ENCODE assay signal across 2 cellular contexts in the genomic region with DNA sequence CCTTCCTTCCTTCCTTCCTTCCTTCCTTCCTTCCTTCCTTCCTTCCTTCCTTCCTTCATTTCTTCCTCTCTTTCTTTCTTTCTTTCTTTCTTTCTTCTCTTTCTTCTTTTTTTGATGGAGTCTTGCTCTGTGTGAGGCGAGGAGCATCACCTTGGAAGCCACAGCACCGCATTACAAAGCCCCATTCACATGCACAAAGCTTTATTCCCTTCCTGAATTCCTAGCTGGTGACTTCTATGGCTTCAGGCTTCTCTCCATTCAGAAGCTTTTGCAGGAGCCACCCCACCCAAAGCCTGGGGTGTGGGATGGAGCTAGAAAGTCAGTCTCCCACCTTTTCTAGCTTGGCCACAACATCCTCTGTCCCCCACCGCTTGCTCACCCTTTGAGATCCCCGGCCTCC.
DNase-seq lines count a peak whose midpoint lies in the region; ATAC-seq and TF ChIP-seq lines count a peak whose summit lies in the region.
"Not testable (repeated sequence)": the region's sequence is repeated elsewhere in the genome, so short reads cannot be mapped to it uniquely, and the experiment has no call there.

No MANE protein-coding gene starts in this region.

- H3K9me2 ChIP-seq in GM23338 (ENCODE audit: insufficient read depth), result not testable (repeated sequence)

- H3K4me1 Mint-ChIP-seq in GM23338, WTC11: not testable (repeated sequence)

- H3K4me1 ChIP-seq in GM23338 (ENCODE audit: insufficient read depth), result not testable (repeated sequence)

- H3K27me3 Mint-ChIP-seq in GM23338 (ENCODE audit: insufficient read depth, low read depth, poor library complexity); WTC11 (ENCODE audit: low read depth): not testable (repeated sequence)

- H3K36me3 ChIP-seq in GM23338 (ENCODE audit: insufficient read depth), result not testable (repeated sequence)

- not testable (repeated sequence) for TF ChIP-seq CTCF in GM23338 (conservative IDR thresholded peaks at IDR 0.05; ENCODE audit: low read depth in 2 of 2); WTC11 (IDR thresholded peaks at IDR 0.05)

- not testable (repeated sequence) for H4K20me1 ChIP-seq in GM23338 (replicated peaks; ENCODE audit: insufficient read depth)

- DNase-seq in GM23338 (ENCODE audit: low spot score); WTC11 (ENCODE audit: low spot score): not testable (repeated sequence)

- not testable (repeated sequence) for H3K9me3 Mint-ChIP-seq in GM23338, WTC11

- H3F3A ChIP-seq in GM23338 (replicated peaks; ENCODE audit: low read depth), result not testable (repeated sequence)

- H3K27me3 ChIP-seq in GM23338 (ENCODE audit: insufficient read depth), result not testable (repeated sequence)

- ATAC-seq in GM23338, result peak; percentile 76
- ATAC-seq in WTC11, result peak; percentile 86

- POLR2A ChIA-PET in WTC11 (lab: Charles Lee), result not testable (repeated sequence)

- H3K4me2 ChIP-seq in GM23338, result not testable (repeated sequence)

- not testable (repeated sequence) for H3K4me3 Mint-ChIP-seq in GM23338, WTC11

- H2AFZ ChIP-seq in GM23338, result not testable (repeated sequence)

- CTCF ChIA-PET in WTC11 (lab: Charles Lee), result not testable (repeated sequence)

- not testable (repeated sequence) for H3K27ac ChIP-seq in GM23338 (ENCODE audit: low read depth)

- H3K79me2 ChIP-seq in GM23338 (replicated peaks; ENCODE audit: insufficient read depth), result not testable (repeated sequence)

- H3K4me3 ChIP-seq in GM23338, result not testable (repeated sequence)

- H3K27ac Mint-ChIP-seq in GM23338, WTC11: not testable (repeated sequence)

- H3K36me3 Mint-ChIP-seq in GM23338 (ENCODE audit: low read depth); WTC11: not testable (repeated sequence)
